In the genomic region with DNA sequence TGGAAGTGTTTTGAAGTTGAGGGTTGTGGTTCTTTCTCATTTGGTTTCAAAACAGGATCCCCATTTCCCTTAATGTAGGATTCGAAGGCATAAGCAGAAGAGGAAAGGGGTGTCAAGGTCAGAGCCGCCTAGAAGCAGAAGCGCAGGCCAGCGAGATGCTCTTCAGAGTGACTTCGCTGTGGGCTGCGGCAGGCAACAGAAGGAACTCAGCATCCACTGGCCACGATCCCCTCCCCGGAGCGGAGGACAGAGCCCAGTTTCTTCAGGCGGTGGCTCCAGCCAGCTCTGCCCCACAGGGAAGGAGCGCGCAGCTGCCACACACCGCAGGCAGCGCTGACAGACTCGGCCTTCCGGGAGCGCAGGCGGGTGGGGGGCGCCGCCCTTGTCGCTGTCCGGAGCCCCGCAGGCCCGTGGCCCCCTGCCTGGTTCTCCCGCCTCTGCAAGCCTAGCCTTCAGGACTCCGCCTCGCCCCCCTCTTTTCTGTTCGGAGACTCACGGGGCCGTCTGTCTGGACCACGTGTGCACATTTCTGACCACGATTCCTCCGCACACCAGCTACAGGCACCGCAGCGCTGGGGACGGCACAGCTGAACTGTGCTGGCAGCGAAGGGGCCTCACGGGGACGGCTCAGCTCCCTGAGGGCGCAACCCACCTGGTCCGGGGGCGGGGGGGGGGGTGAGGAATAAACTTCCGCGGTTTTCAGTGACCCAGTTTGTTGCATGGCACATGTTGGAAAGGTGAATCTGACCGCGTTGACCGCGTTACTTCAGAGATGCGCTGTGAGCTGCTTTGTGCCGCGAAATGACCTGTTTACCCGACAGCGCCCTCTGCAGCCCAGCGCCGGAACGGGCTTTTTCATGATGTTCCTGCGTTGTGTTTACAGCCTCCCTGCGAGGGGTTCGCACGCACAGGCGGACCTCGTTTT, we compare ENCODE assay signal across 1 cellular context.
TF ChIP-seq lines count a peak whose summit lies in the region.

No MANE protein-coding gene starts in this region.

TF ChIP-seq in K562, 482 proteins besides CTCF, POLR2A, EP300 and RAD21 (continued from another document and continues in another):
- TF ChIP-seq, protein P1, sequence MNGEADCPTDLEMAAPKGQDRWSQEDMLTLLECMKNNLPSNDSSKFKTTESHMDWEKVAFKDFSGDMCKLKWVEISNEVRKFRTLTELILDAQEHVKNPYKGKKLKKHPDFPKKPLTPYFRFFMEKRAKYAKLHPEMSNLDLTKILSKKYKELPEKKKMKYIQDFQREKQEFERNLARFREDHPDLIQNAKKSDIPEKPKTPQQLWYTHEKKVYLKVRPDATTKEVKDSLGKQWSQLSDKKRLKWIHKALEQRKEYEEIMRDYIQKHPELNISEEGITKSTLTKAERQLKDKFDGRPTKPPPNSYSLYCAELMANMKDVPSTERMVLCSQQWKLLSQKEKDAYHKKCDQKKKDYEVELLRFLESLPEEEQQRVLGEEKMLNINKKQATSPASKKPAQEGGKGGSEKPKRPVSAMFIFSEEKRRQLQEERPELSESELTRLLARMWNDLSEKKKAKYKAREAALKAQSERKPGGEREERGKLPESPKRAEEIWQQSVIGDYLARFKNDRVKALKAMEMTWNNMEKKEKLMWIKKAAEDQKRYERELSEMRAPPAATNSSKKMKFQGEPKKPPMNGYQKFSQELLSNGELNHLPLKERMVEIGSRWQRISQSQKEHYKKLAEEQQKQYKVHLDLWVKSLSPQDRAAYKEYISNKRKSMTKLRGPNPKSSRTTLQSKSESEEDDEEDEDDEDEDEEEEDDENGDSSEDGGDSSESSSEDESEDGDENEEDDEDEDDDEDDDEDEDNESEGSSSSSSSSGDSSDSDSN (IDR thresholded peaks at IDR 0.05; ENCODE audit: borderline replicate concordance in 1 of 2, low read depth in 2 of 2, low read length in 2 of 2): no peak
- TF ChIP-seq BACH1 (tag; IDR thresholded peaks at IDR 0.05) (no peak), ZNF780A (CRISPR knock-in tag; IDR thresholded peaks at IDR 0.05) (no peak), IRF2 (CRISPR knock-in tag; IDR thresholded peaks at IDR 0.05) (no peak), NR2C2 (CRISPR knock-in tag; IDR thresholded peaks at IDR 0.05) (no peak), NR2C2 (tag; IDR thresholded peaks at IDR 0.05) (no peak), SAP30 (IDR thresholded peaks at IDR 0.05; ENCODE audit: borderline replicate concordance, insufficient read depth, low read depth, low read length, poor library complexity, severe bottlenecking) (no peak), FOS (IDR thresholded peaks at IDR 0.05; ENCODE audit: extremely low read depth, insufficient read length) (no peak), ZBED1 (IDR thresholded peaks at IDR 0.05) (no peak), ZNF77 (CRISPR knock-in tag; IDR thresholded peaks at IDR 0.05) (no peak), HMGN3 (IDR thresholded peaks at IDR 0.05; ENCODE audit: borderline replicate concordance, extremely low read depth, insufficient read length, low read depth, low read length) (peak; percentile 18), HNRNPLL (IDR thresholded peaks at IDR 0.05; ENCODE audit: low read depth, low read length, poor library complexity, severe bottlenecking) (no peak), ZNF23 (CRISPR knock-in tag; IDR thresholded peaks at IDR 0.05) (no peak), ARID2 (IDR thresholded peaks at IDR 0.05) (no peak), TAF15 (IDR thresholded peaks at IDR 0.05; ENCODE audit: low read depth, low read length) (no peak), ZNF75A (CRISPR knock-in tag; IDR thresholded peaks at IDR 0.05) (no peak), ZBTB8A (IDR thresholded peaks at IDR 0.05; ENCODE audit: partially characterized antibody) (no peak), MYNN (IDR thresholded peaks at IDR 0.05) (no peak), MYNN (CRISPR knock-in tag; IDR thresholded peaks at IDR 0.05) (no peak), SRSF1 (IDR thresholded peaks at IDR 0.05; ENCODE audit: low read depth, low read length) (no peak), TSC22D4 (tag; IDR thresholded peaks at IDR 0.05) (no peak), KLF1 (tag; IDR thresholded peaks at IDR 0.05) (no peak), SREBF1 (IDR thresholded peaks at IDR 0.05; ENCODE audit: borderline replicate concordance, low read depth, low read length) (no peak), ZNF584 (CRISPR knock-in tag; IDR thresholded peaks at IDR 0.05; ENCODE audit: low read depth) (no peak), JUND (IDR thresholded peaks at IDR 0.05; ENCODE audit: borderline replicate concordance, low read depth, low read length) (0 out of 2 replicates have a peak, but pooled peaks have one; percentile 16), JUND (tag; IDR thresholded peaks at IDR 0.05; ENCODE audit: borderline replicate concordance, low read depth, low read length) (no peak), DDX20 (tag; IDR thresholded peaks at IDR 0.05; ENCODE audit: low read depth) (no peak), CXXC5 (CRISPR knock-in tag; IDR thresholded peaks at IDR 0.05) (0 out of 2 replicates have a peak, but pooled peaks have one; percentile 11), ZNF224 (CRISPR knock-in tag; IDR thresholded peaks at IDR 0.05) (no peak), ZNF165 (CRISPR knock-in tag; IDR thresholded peaks at IDR 0.05; ENCODE audit: borderline replicate concordance) (no peak), FOXJ2 (tag; IDR thresholded peaks at IDR 0.05) (no peak), RCOR1 (IDR thresholded peaks at IDR 0.05; ENCODE audit: borderline replicate concordance in 1 of 2, low read depth in 2 of 2, low read length in 2 of 2) (0 out of 4 replicates have a peak, but pooled peaks of 1 of the 2 experiments have one; percentile 20)
- TF ChIP-seq, protein P2, sequence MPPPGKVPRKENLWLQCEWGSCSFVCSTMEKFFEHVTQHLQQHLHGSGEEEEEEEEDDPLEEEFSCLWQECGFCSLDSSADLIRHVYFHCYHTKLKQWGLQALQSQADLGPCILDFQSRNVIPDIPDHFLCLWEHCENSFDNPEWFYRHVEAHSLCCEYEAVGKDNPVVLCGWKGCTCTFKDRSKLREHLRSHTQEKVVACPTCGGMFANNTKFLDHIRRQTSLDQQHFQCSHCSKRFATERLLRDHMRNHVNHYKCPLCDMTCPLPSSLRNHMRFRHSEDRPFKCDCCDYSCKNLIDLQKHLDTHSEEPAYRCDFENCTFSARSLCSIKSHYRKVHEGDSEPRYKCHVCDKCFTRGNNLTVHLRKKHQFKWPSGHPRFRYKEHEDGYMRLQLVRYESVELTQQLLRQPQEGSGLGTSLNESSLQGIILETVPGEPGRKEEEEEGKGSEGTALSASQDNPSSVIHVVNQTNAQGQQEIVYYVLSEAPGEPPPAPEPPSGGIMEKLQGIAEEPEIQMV (tag; conservative IDR thresholded peaks at IDR 0.05; ENCODE audit: low read depth): no peak
- TF ChIP-seq, protein P3, sequence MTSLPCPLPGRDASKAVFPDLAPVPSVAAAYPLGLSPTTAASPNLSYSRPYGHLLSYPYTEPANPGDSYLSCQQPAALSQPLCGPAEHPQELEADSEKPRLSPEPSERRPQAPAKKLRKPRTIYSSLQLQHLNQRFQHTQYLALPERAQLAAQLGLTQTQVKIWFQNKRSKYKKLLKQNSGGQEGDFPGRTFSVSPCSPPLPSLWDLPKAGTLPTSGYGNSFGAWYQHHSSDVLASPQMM (CRISPR knock-in tag; IDR thresholded peaks at IDR 0.05): no peak
- TF ChIP-seq, protein P4, sequence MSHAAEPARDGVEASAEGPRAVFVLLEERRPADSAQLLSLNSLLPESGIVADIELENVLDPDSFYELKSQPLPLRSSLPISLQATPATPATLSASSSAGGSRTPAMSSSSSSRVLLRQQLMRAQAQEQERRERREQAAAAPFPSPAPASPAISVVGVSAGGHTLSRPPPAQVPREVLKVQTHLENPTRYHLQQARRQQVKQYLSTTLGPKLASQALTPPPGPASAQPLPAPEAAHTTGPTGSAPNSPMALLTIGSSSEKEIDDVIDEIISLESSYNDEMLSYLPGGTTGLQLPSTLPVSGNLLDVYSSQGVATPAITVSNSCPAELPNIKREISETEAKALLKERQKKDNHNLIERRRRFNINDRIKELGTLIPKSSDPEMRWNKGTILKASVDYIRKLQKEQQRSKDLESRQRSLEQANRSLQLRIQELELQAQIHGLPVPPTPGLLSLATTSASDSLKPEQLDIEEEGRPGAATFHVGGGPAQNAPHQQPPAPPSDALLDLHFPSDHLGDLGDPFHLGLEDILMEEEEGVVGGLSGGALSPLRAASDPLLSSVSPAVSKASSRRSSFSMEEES (CRISPR knock-in tag; IDR thresholded peaks at IDR 0.05): no peak
- TF ChIP-seq, protein P5, sequence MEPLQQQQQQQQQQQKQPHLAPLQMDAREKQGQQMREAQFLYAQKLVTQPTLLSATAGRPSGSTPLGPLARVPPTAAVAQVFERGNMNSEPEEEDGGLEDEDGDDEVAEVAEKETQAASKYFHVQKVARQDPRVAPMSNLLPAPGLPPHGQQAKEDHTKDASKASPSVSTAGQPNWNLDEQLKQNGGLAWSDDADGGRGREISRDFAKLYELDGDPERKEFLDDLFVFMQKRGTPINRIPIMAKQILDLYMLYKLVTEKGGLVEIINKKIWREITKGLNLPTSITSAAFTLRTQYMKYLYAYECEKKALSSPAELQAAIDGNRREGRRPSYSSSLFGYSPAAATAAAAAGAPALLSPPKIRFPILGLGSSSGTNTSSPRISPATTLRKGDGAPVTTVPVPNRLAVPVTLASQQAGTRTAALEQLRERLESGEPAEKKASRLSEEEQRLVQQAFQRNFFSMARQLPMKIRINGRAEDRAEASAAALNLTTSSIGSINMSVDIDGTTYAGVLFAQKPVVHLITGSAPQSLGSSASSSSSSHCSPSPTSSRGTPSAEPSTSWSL (CRISPR knock-in tag; IDR thresholded peaks at IDR 0.05; ENCODE audit: borderline replicate concordance): no peak
- TF ChIP-seq, protein P6, sequence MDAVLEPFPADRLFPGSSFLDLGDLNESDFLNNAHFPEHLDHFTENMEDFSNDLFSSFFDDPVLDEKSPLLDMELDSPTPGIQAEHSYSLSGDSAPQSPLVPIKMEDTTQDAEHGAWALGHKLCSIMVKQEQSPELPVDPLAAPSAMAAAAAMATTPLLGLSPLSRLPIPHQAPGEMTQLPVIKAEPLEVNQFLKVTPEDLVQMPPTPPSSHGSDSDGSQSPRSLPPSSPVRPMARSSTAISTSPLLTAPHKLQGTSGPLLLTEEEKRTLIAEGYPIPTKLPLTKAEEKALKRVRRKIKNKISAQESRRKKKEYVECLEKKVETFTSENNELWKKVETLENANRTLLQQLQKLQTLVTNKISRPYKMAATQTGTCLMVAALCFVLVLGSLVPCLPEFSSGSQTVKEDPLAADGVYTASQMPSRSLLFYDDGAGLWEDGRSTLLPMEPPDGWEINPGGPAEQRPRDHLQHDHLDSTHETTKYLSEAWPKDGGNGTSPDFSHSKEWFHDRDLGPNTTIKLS (IDR thresholded peaks at IDR 0.05; ENCODE audit: borderline replicate concordance, low read depth): no peak
- TF ChIP-seq, protein P7, sequence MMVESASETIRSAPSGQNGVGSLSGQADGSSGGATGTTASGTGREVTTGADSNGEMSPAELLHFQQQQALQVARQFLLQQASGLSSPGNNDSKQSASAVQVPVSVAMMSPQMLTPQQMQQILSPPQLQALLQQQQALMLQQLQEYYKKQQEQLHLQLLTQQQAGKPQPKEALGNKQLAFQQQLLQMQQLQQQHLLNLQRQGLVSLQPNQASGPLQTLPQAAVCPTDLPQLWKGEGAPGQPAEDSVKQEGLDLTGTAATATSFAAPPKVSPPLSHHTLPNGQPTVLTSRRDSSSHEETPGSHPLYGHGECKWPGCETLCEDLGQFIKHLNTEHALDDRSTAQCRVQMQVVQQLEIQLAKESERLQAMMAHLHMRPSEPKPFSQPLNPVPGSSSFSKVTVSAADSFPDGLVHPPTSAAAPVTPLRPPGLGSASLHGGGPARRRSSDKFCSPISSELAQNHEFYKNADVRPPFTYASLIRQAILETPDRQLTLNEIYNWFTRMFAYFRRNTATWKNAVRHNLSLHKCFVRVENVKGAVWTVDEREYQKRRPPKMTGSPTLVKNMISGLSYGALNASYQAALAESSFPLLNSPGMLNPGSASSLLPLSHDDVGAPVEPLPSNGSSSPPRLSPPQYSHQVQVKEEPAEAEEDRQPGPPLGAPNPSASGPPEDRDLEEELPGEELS (CRISPR knock-in tag; IDR thresholded peaks at IDR 0.05; ENCODE audit: borderline replicate concordance): no peak
- TF ChIP-seq, protein P8, sequence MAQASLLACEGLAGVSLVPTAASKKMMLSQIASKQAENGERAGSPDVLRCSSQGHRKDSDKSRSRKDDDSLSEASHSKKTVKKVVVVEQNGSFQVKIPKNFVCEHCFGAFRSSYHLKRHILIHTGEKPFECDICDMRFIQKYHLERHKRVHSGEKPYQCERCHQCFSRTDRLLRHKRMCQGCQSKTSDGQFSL (CRISPR knock-in tag; IDR thresholded peaks at IDR 0.05): no peak
- TF ChIP-seq, protein P8 (tag; IDR thresholded peaks at IDR 0.05): no peak
- TF ChIP-seq, protein P9, sequence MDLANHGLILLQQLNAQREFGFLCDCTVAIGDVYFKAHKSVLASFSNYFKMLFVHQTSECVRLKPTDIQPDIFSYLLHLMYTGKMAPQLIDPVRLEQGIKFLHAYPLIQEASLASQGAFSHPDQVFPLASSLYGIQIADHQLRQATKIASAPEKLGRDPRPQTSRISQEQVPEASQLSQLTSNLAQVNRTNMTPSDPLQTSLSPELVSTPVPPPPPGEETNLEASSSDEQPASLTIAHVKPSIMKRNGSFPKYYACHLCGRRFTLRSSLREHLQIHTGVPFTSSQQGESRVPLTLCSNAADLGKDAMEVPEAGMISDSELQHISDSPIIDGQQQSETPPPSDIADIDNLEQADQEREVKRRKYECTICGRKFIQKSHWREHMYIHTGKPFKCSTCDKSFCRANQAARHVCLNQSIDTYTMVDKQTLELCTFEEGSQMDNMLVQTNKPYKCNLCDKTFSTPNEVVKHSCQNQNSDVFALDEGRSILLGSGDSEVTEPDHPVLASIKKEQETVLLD (IDR thresholded peaks at IDR 0.05): no peak
- TF ChIP-seq, protein P10, sequence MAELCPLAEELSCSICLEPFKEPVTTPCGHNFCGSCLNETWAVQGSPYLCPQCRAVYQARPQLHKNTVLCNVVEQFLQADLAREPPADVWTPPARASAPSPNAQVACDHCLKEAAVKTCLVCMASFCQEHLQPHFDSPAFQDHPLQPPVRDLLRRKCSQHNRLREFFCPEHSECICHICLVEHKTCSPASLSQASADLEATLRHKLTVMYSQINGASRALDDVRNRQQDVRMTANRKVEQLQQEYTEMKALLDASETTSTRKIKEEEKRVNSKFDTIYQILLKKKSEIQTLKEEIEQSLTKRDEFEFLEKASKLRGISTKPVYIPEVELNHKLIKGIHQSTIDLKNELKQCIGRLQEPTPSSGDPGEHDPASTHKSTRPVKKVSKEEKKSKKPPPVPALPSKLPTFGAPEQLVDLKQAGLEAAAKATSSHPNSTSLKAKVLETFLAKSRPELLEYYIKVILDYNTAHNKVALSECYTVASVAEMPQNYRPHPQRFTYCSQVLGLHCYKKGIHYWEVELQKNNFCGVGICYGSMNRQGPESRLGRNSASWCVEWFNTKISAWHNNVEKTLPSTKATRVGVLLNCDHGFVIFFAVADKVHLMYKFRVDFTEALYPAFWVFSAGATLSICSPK (IDR thresholded peaks at IDR 0.05; ENCODE audit: borderline replicate concordance): no peak
